8 cellular contexts compared by ENCODE assay signal in the genomic region with DNA sequence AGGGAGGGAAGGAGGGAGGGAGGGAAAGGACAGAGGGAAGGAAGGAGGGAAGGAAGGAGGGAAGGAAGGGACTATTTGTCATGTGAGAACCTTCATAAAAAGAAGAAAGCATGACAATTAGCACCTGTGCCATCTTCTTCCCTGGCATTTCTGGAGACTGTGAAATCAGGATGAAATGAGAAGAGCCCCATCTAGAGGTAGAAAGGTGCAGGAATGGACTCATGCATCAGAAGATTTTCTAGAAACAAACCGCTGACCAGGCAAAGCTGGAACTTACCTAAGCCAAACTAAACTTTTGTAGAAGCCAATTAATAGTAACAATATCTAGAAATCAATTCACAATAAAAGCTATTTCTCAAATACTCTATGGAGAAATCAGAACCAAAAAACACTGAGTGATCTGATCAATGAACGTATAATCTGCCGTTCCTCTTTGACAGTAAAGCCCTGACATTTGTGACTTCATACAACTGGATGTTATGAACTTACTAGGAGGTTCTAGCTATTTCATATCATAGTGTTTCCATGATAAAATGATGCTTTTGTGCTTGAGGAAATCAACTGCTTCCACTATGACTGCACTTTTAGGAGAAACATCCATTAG. TPM values are rescaled to one million over a fixed set of nuclear protein-coding genes. Genes with fewer than 3 reads are reported as not detected.
A peak's percentile ranks its signal among the peaks of the same experiment; 100 is the strongest.
DNase-seq lines count a peak whose midpoint lies in the region; ATAC-seq and TF ChIP-seq lines count a peak whose summit lies in the region.

No MANE protein-coding gene starts in this region.

- H3K4me3 ChIP-seq in OCI-LY1 (ENCODE audit: low read depth, low read length, poor library complexity, severe bottlenecking): no peak overlapping the region

- no peaks in the 10 kb centered on the region; the same call in 1 of the 2 replicates for H3K27me3 ChIP-seq in OCI-LY1 (ENCODE audit: insufficient read depth, low read length)

- DNase-seq in D341Med (ENCODE audit: low spot score) (peak; percentile 57), HS-27A (ENCODE audit: low read depth) (peak; percentile 34), mesothelial cell of epicardium (ENCODE audit: low spot score in 2 of 2, unreplicated experiment in 2 of 2) (no peak)
- peak; percentile 11 to 24 (median 11) for DNase-seq in effector memory CD8-positive, alpha-beta T cell
- DNase-seq in activated naive CD8-positive, alpha-beta T cell treated with anti-CD3 and anti-CD28 coated beads, Interleukin-2, amount 50 U/mL, for 24 hours: no peak

- no peaks in the 10 kb centered on the region for H3K4me1 ChIP-seq in OCI-LY1 (ENCODE audit: insufficient read depth, low read length, severe bottlenecking)

- no peaks in the 10 kb centered on the region for H3K36me3 Mint-ChIP-seq in effector memory CD8-positive, alpha-beta T cell (ENCODE audit: insufficient read depth)
- no peaks in the 10 kb centered on the region for H3K36me3 Mint-ChIP-seq in mesothelial cell of epicardium
- H3K36me3 Mint-ChIP-seq in activated naive CD8-positive, alpha-beta T cell treated with anti-CD3 and anti-CD28 coated beads, Interleukin-2, amount 50 U/mL, for 24 hours (ENCODE audit: low read depth): no peaks in the 10 kb centered on the region

- TF ChIP-seq CTCF in OCI-LY1 (IDR thresholded peaks at IDR 0.05; ENCODE audit: low read length): peak; percentile 80
- peak; percentile 41 for TF ChIP-seq CTCF in mesothelial cell of epicardium (IDR thresholded peaks at IDR 0.05; ENCODE audit: unreplicated experiment)

- no peaks in the 10 kb centered on the region for H3K9me2 ChIP-seq in OCI-LY1 (ENCODE audit: low read depth, low read length)

- no peak overlapping the region for H3K27ac Mint-ChIP-seq in effector memory CD8-positive, alpha-beta T cell
- no peak overlapping the region for H3K27ac Mint-ChIP-seq in mesothelial cell of epicardium
- no peak overlapping the region for H3K27ac Mint-ChIP-seq in activated naive CD8-positive, alpha-beta T cell treated with anti-CD3 and anti-CD28 coated beads, Interleukin-2, amount 50 U/mL, for 24 hours

- ATAC-seq in effector memory CD8-positive, alpha-beta T cell (replicated peaks): peak; percentile 58
- no peak for ATAC-seq in GM19324 (IDR thresholded peaks at IDR 0.05; ENCODE audit: low FRiP score, unreplicated experiment)
- ATAC-seq in GM21360 (IDR thresholded peaks at IDR 0.05; ENCODE audit: unreplicated experiment): no peak
- ATAC-seq in activated naive CD8-positive, alpha-beta T cell treated with anti-CD3 and anti-CD28 coated beads, Interleukin-2, amount 50 U/mL, for 24 hours: no peak

- no peaks in the 10 kb centered on the region for H3K27me3 Mint-ChIP-seq in effector memory CD8-positive, alpha-beta T cell
- H3K27me3 Mint-ChIP-seq in mesothelial cell of epicardium (ENCODE audit: low read depth): peaks cover 18% of the 10 kb centered on the region
- no peaks in the 10 kb centered on the region for H3K27me3 Mint-ChIP-seq in activated naive CD8-positive, alpha-beta T cell treated with anti-CD3 and anti-CD28 coated beads, Interleukin-2, amount 50 U/mL, for 24 hours

- H3K79me2 ChIP-seq in OCI-LY1 (ENCODE audit: insufficient read depth, low read length): no peaks in the 10 kb centered on the region

- no peak overlapping the region for H2AFZ ChIP-seq in OCI-LY1 (ENCODE audit: low read length)

- H3K9me3 Mint-ChIP-seq in effector memory CD8-positive, alpha-beta T cell: no peaks in the 10 kb centered on the region
- H3K9me3 Mint-ChIP-seq in mesothelial cell of epicardium: no peaks in the 10 kb centered on the region
- H3K9me3 Mint-ChIP-seq in activated naive CD8-positive, alpha-beta T cell treated with anti-CD3 and anti-CD28 coated beads, Interleukin-2, amount 50 U/mL, for 24 hours: no peaks in the 10 kb centered on the region

- no peaks in the 10 kb centered on the region for H4K20me1 ChIP-seq in OCI-LY1 (ENCODE audit: insufficient read depth, low read length)

- no peak overlapping the region for H3K27ac ChIP-seq in OCI-LY1 (ENCODE audit: low read depth, low read length, poor library complexity, severe bottlenecking)

- peaks cover 0 to 6% of the 10 kb centered on the region in 2 donors for H3K4me1 Mint-ChIP-seq in effector memory CD8-positive, alpha-beta T cell (ENCODE audit: low read depth in 2 of 2)
- no peaks in the 10 kb centered on the region for H3K4me1 Mint-ChIP-seq in mesothelial cell of epicardium
- H3K4me1 Mint-ChIP-seq in activated naive CD8-positive, alpha-beta T cell treated with anti-CD3 and anti-CD28 coated beads, Interleukin-2, amount 50 U/mL, for 24 hours: peaks cover 2% of the 10 kb centered on the region

- H3K9ac ChIP-seq in OCI-LY1 (ENCODE audit: low read length): no peak overlapping the region

- H3K4me2 ChIP-seq in OCI-LY1 (ENCODE audit: low read length): no peak overlapping the region

- H3K4me3 Mint-ChIP-seq in effector memory CD8-positive, alpha-beta T cell: no peak overlapping the region
- H3K4me3 Mint-ChIP-seq in mesothelial cell of epicardium: no peak overlapping the region
- no peak overlapping the region for H3K4me3 Mint-ChIP-seq in activated naive CD8-positive, alpha-beta T cell treated with anti-CD3 and anti-CD28 coated beads, Interleukin-2, amount 50 U/mL, for 24 hours

- H3K36me3 ChIP-seq in OCI-LY1 (ENCODE audit: insufficient read depth, low read length): no peaks in the 10 kb centered on the region

- H3K9me3 ChIP-seq in OCI-LY1 (ENCODE audit: low read length): no peaks in the 10 kb centered on the region

- H3F3A ChIP-seq in OCI-LY1 (ENCODE audit: insufficient read depth, low read length): no peaks in the 10 kb centered on the region

RNA-seq across cellular contexts. Expression of gene CRACR2A, which starts 24.4 kb away (rescaled TPM):
- 1.0 to 1.2 TPM (median 1.1 TPM) in 3 replicates for total RNA-seq in mesothelial cell of epicardium

Comparison
In these comparisons a context has a peak if more than half of its experiments do, and no peak if none do; other contexts are left out.
1. DNase-seq: peak in D341Med (single experiment), HS-27A (single experiment) and effector memory CD8-positive, alpha-beta T cell (3 of 3); none in mesothelial cell of epicardium (0 of 2) and activated naive CD8-positive, alpha-beta T cell treated with anti-CD3 and anti-CD28 coated beads, Interleukin-2, amount 50 U/mL, for 24 hours (single experiment).